ENCODE assay signal across 14 cellular contexts in the genomic region with DNA sequence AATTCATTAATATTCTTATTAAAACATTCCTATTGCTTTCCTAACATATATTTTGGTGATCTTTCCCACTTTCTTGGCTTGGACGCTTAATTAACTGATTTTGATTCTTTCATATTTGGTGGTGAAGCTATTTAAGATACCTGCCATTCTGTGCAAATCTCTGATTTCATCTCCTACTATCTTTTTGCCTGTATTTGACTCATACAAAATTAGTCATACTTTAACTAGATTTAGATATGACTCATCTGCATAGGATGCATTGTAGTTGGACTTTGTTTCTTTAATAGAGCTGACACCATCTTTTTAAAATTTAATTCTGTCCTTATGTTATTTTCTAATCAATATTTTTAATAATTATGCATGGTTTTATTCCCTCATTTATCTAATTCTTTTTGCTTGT.
A peak's percentile ranks its signal among the peaks of the same experiment; 100 is the strongest.
DNase-seq lines count a peak whose midpoint lies in the region; ATAC-seq, FAIRE-seq and TF ChIP-seq lines count a peak whose summit lies in the region.
"Had no signal": no experiment of that assay in that cellular context is flagged by ENCODE, and none has a peak within 500 bp of the region (broad histone marks: within the 10 kb centered on the region; RNA-seq: fewer than 3 reads in every experiment).

No MANE protein-coding gene starts in this region.

- DNase-seq in A172 (ENCODE audit: low spot score) (peak; percentile 53), RCC 7860 (ENCODE audit: low spot score) (peak; percentile 73), fibroblast of pulmonary artery (ENCODE audit: low read depth) (peak; percentile 6), NCI-H1105 (lab: John Stamatoyannopoulos, UW) (no peak), ovary (no peak), vagina (ENCODE audit: extremely low spot score in 2 of 2) (no peak), dedifferentiated amniotic fluid mesenchymal stem cell (ENCODE audit: extremely low spot score) (no peak)
- DNase-seq: activated B cell treated with CpG ODN at 0.5 μM for 24 hours, left colon, NCI-H1436, NCI-H524 treated with DMSO at 0.1 percent for 48 hours, upper lobe of left lung had no signal

- TF ChIP-seq POLR2A in ovary (IDR thresholded peaks at IDR 0.05) (no peak), vagina (IDR thresholded peaks at IDR 0.05) (no peak)

- H3K4me1 ChIP-seq in ovary (ENCODE audit: insufficient read depth), result peaks cover 2% of the 10 kb centered on the region
- no peaks in the 10 kb centered on the region for H3K4me1 ChIP-seq in vagina
- H3K4me1 ChIP-seq: upper lobe of left lung had no signal

- H3K27me3 ChIP-seq in ovary (no peaks in the 10 kb centered on the region), vagina (no peaks in the 10 kb centered on the region)
- H3K27me3 ChIP-seq: upper lobe of left lung had no signal

- intact Hi-C loops in ovary (cut with DNase I), result loop anchor here in 2 of 4 donors (10.0 kb wide), 1 partner anchor 544 kb away; no protein-coding TSS in a partner anchor
- intact Hi-C loops in vagina (cut with DNase I), result no loop called here

- H3K36me3 ChIP-seq in ovary, result no peaks in the 10 kb centered on the region
- no peaks in the 10 kb centered on the region for H3K36me3 ChIP-seq in vagina
- H3K36me3 ChIP-seq: upper lobe of left lung had no signal

- H3K9me3 ChIP-seq in ovary (no peaks in the 10 kb centered on the region), vagina (no peaks in the 10 kb centered on the region)
- H3K9me3 ChIP-seq: upper lobe of left lung had no signal

- no peak for TF ChIP-seq EP300 in ovary (IDR thresholded peaks at IDR 0.05)

- H3K27ac ChIP-seq in ovary, result no peak overlapping the region
- no peak overlapping the region for H3K27ac ChIP-seq in vagina
- H3K27ac ChIP-seq: upper lobe of left lung had no signal

- FAIRE-seq in RCC 7860 (lab: Jason Lieb, UNC), result peak; percentile 97

- ATAC-seq in GM18520 (IDR thresholded peaks at IDR 0.05; ENCODE audit: unreplicated experiment), result peak; percentile 63
- ATAC-seq: left colon had no signal

- 90 to 93% (median 91%) methylated on average over 1 of the region's 1 CpG for WGBS in ovary, 3 donors

- no peak overlapping the region for H3K4me3 ChIP-seq in fibroblast of pulmonary artery (replicated peaks; ENCODE audit: low read depth, low read length)
- H3K4me3 ChIP-seq in ovary, result no peak overlapping the region
- H3K4me3 ChIP-seq in vagina, result no peak overlapping the region
- H3K4me3 ChIP-seq: smooth muscle cell, upper lobe of left lung had no signal

- TF ChIP-seq CTCF in fibroblast of pulmonary artery (IDR thresholded peaks at IDR 0.05; ENCODE audit: low read length, missing control alignments), result no peak
- no peak for TF ChIP-seq CTCF in ovary (IDR thresholded peaks at IDR 0.05)
- no peak for TF ChIP-seq CTCF in vagina (IDR thresholded peaks at IDR 0.05)

Comparison
In these comparisons a context has a peak if more than half of its experiments do, and no peak if none do; other contexts are left out.
1. DNase-seq: peak in A172 (single experiment), RCC 7860 (single experiment) and fibroblast of pulmonary artery (single experiment); none in NCI-H1105 (single experiment), ovary (0 of 5), vagina (0 of 2) and dedifferentiated amniotic fluid mesenchymal stem cell (single experiment).